In genomic region chr5:140336388-140336787, GRCh38 we compare ENCODE assay signal across 16 cellular contexts. TPM values are rescaled to one million over a fixed set of nuclear protein-coding genes. Genes with fewer than 3 reads are reported as not detected.
A peak's percentile ranks its signal among the peaks of the same experiment; 100 is the strongest.
DNase-seq lines count a peak whose midpoint lies in the region; ATAC-seq and TF ChIP-seq lines count a peak whose summit lies in the region.
"Had no signal": no experiment of that assay in that cellular context is flagged by ENCODE, and none has a peak within 500 bp of the region (broad histone marks: within the 10 kb centered on the region; RNA-seq: fewer than 3 reads in every experiment).

No MANE protein-coding gene starts in this region.

- no peak for TF ChIP-seq CTCF in AG10803 (conservative IDR thresholded peaks at IDR 0.05; ENCODE audit: low read length)

- H3K27ac ChIP-seq in SJCRH30 = no peak overlapping the region
- H3K27ac ChIP-seq: HL-60 had no signal

- no peaks in the 10 kb centered on the region for H3K9me3 ChIP-seq in SJCRH30 (replicated peaks)
- H3K9me3 ChIP-seq: mucosa of descending colon had no signal

- DNase-seq in AG10803 (ENCODE audit: low read depth) = peak; percentile 21
- peak; percentile 76 for DNase-seq in left lobe of liver (ENCODE audit: low spot score)
- no peak for DNase-seq in sciatic nerve (ENCODE audit: low spot score)
- DNase-seq in hippocampal formation (lab: John Stamatoyannopoulos, UW) = no peak
- DNase-seq in SJCRH30 = no peak
- no peak for DNase-seq in H4 (ENCODE audit: low spot score)
- DNase-seq: ACHN, mucosa of descending colon, NCI-H2029, retina, SHP77 had no signal

- no peaks in the 10 kb centered on the region for H3K27me3 ChIP-seq in SJCRH30

- no peaks in the 10 kb centered on the region for H3K9me3 Mint-ChIP-seq in dendritic cell treated with granulocyte-macrophage colony-stimulating factor and Interleukin-4, amounts not matched to agents 40 ng/mL and 50 ng/mL, for 4 days
- H3K9me3 Mint-ChIP-seq: stimulated activated naive CD8-positive, alpha-beta T cell treated with anti-CD3 and anti-CD28 coated beads, Interleukin-15, Interleukin-2, amounts not matched to agents 100 ng/mL and 50 ng/mL, for 24 hours had no signal

- peak overlapping the region; percentile 5 for H3K27ac Mint-ChIP-seq in dendritic cell treated with granulocyte-macrophage colony-stimulating factor and Interleukin-4, amounts not matched to agents 40 ng/mL and 50 ng/mL, for 4 days
- H3K27ac Mint-ChIP-seq: stimulated activated naive CD8-positive, alpha-beta T cell treated with anti-CD3 and anti-CD28 coated beads, Interleukin-15, Interleukin-2, amounts not matched to agents 100 ng/mL and 50 ng/mL, for 24 hours had no signal

- H3K4me1 Mint-ChIP-seq in dendritic cell treated with granulocyte-macrophage colony-stimulating factor and Interleukin-4, amounts not matched to agents 40 ng/mL and 50 ng/mL, for 4 days (ENCODE audit: low read depth) = peaks cover 43% of the 10 kb centered on the region

- ATAC-seq in left lobe of liver (peak; percentile 92), sciatic nerve (peak; percentile 82), HG03571 (IDR thresholded peaks at IDR 0.05; ENCODE audit: unreplicated experiment) (no peak)
- ATAC-seq: HCT116, mucosa of descending colon had no signal

- H3K4me1 ChIP-seq in SJCRH30 = 0 out of 2 replicates have a peak, but pooled peaks cover 3% of the 10 kb centered on the region

- H3K27me3 Mint-ChIP-seq in dendritic cell treated with granulocyte-macrophage colony-stimulating factor and Interleukin-4, amounts not matched to agents 40 ng/mL and 50 ng/mL, for 4 days = no peaks in the 10 kb centered on the region
- H3K27me3 Mint-ChIP-seq: stimulated activated naive CD8-positive, alpha-beta T cell treated with anti-CD3 and anti-CD28 coated beads, Interleukin-15, Interleukin-2, amounts not matched to agents 100 ng/mL and 50 ng/mL, for 24 hours had no signal

- H3K4me3 ChIP-seq in AG10803 (ENCODE audit: low read length) (no peak overlapping the region), SJCRH30 (no peak overlapping the region)
- H3K4me3 ChIP-seq: mucosa of descending colon had no signal

- H3K36me3 ChIP-seq in SJCRH30 = peaks cover 12% of the 10 kb centered on the region

- no peak overlapping the region for H3K4me3 Mint-ChIP-seq in dendritic cell treated with granulocyte-macrophage colony-stimulating factor and Interleukin-4, amounts not matched to agents 40 ng/mL and 50 ng/mL, for 4 days
- H3K4me3 Mint-ChIP-seq: stimulated activated naive CD8-positive, alpha-beta T cell treated with anti-CD3 and anti-CD28 coated beads, Interleukin-15, Interleukin-2, amounts not matched to agents 100 ng/mL and 50 ng/mL, for 24 hours had no signal

- intact Hi-C loops in dendritic cell treated with granulocyte-macrophage colony-stimulating factor and Interleukin-4, amounts not matched to agents 40 ng/mL and 50 ng/mL, for 4 days (cut with micrococcal nuclease) = no loop called here
- intact Hi-C loops in sciatic nerve (cut with DNase I) = no loop called here

- peaks cover 17% of the 10 kb centered on the region for H3K36me3 Mint-ChIP-seq in dendritic cell treated with granulocyte-macrophage colony-stimulating factor and Interleukin-4, amounts not matched to agents 40 ng/mL and 50 ng/mL, for 4 days (ENCODE audit: low read depth)

RNA-seq across cellular contexts. Expression of gene HBEGF, which starts 10.0 kb away (rescaled TPM):
- total RNA-seq in left lobe of liver (0.70 TPM), sciatic nerve (21.1 TPM)
- 6.5 and 7.1 TPM in 2 replicates for total RNA-seq in SJCRH30 (2014; rRNA removed; shearing (Covaris generic))
- 1.3 and 1.9 TPM in 2 replicates for total RNA-seq in H4 (2014; rRNA removed; shearing (Covaris generic))

RNA-seq across cellular contexts. Expression of gene SLC4A9, which starts 23.6 kb away (rescaled TPM):
- total RNA-seq in left lobe of liver = 0.10 TPM
- total RNA-seq in sciatic nerve = 0.18 TPM
- not detected in 2 replicates for total RNA-seq in SJCRH30 (2014; rRNA removed; shearing (Covaris generic))
- not detected in 2 replicates for total RNA-seq in H4 (2014; rRNA removed; shearing (Covaris generic))

RNA-seq across cellular contexts. Expression of gene PFDN1, which starts 33.5 kb away (rescaled TPM):
- total RNA-seq in left lobe of liver (11.0 TPM), sciatic nerve (42.7 TPM)
- 93.9 and 96.1 TPM in 2 replicates for total RNA-seq in SJCRH30 (2014; rRNA removed; shearing (Covaris generic))
- total RNA-seq in H4 (2014; rRNA removed; shearing (Covaris generic)) = 58.8 and 77.4 TPM in 2 replicates

Comparison
In these comparisons a context has a peak if more than half of its experiments do, and no peak if none do; other contexts are left out.
1. DNase-seq: peak in AG10803 (single experiment) and left lobe of liver (single experiment); none in sciatic nerve (single experiment), hippocampal formation (0 of 2), SJCRH30 (0 of 2) and H4 (single experiment).